In the genomic region with DNA sequence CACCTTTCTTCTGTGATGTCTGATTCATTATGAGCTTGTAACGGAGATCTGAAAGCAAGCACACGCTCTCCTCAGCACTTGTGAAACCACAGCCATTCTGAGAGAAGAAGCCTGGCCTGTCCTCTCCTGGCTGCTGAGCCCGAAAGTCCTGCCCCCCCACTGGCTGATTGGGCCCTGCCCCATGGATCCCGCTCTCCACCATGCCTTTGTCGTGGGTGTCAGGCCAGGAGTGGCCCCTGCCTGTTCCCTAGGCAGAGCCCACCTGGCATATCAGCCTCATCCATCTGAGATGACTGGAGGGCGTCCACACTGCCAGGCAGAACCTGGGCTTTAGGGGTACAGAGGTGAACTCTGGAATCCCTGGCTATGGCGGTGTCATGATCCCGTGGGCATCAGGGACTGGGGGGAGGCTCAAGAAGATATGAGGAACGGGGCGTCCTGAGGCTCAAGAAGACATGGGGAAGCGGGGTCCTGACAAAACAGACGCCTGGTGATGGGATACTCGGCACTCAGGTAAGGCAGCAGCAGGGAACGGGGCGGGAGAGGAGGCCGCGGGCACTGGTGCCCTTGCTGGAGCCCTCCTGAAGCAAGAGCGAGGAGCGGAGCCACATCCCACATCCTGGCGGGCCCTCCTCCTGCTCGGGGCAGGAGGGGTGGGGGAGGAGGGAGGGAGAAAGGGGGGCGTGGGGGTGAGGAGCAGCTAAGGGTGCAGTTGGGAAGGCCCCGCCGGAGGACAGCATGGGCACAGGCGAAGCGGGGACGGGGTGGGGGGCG, we compare ENCODE assay signal across 1 cellular context.
TF ChIP-seq lines count a peak whose summit lies in the region.

No MANE protein-coding gene starts in this region.

TF ChIP-seq in GM12878, 131 proteins besides CTCF, POLR2A, EP300 and RAD21:
- peak; percentile 31; the same call in 1 of the 2 replicates for TF ChIP-seq RUNX3 (IDR thresholded peaks at IDR 0.05; ENCODE audit: low read length)
